ENCODE assay signal across 1 cellular context in the genomic region with DNA sequence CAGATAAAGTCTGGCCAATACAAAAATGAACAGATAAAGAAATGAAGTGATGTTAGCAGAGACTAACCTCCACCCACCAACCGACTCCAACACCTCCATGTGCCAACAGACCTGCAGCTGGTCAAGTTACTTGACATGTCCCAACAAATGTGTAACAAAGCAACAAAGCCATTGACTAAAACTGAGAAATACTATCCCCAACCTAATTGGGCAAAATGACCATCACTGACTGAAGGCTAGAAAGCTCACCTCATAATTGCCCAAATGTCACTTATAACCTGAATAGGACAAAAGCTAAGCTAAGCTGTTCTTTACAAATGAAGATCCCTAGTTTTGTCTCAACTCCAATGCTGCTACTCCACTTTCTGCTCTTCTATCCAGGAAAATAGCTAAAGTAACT.
TF ChIP-seq lines count a peak whose summit lies in the region.

No MANE protein-coding gene starts in this region.

TF ChIP-seq in H1, 55 proteins besides CTCF, POLR2A, EP300 and RAD21:
- TF ChIP-seq CBX8 (IDR thresholded peaks at IDR 0.05; ENCODE audit: borderline replicate concordance, low read depth, low read length) (no peak), POLR2AphosphoS5 (IDR thresholded peaks at IDR 0.05; ENCODE audit: low read depth, low read length) (peak; percentile 31; the same call in 1 of the 2 replicates)
